ENCODE assay signal across 22 cellular contexts in the genomic region with DNA sequence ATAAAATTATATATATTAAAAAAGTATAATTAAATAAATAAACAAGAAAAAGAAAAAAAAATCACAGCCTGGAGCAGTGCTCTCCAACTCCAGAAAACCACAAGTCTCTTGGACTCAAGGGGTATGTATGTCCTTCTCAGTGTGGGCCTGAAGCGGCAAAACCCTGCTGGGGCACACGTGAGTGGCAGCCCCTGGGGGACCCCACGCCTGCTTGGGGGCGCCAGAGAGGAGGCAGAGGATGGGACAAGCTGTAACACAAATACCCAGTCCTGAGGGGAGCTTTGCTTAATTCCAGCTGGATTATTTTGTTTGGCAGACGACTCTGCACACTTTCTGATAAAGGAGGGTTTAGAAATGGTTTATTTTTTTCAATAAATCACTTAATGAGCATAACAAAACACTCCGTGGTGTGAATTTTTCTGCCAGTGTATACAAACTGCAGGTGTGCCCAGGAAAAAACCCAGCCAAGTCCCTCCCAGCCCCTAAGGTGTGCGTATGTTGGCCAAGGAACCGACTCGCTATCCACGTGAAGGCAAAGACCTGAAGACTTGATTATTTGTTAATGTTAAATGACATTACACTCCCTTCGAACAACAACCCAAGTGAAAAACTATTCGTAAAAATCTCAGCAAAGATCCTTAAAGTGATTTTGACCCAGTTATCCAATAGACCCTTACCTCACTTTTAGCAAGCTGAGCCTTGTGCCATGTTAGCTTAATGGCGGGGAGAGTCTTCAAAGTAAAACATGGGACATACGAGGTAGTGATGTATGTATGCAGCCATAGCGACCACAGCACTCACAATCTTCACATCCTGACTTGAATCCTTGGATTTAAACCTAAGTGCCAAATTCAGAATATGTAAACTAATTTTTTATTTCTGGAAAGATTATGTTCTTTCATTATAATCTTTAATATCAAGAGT. TPM values are rescaled to one million over a fixed set of nuclear protein-coding genes. Genes with fewer than 3 reads are reported as not detected.
DNase-seq lines count a peak whose midpoint lies in the region; ATAC-seq, FAIRE-seq and TF ChIP-seq lines count a peak whose summit lies in the region.
"Had no signal": no experiment of that assay in that cellular context is flagged by ENCODE, and none has a peak within 500 bp of the region (broad histone marks: within the 10 kb centered on the region; RNA-seq: fewer than 3 reads in every experiment).

No MANE protein-coding gene starts in this region.

- dilution Hi-C loops in keratinocyte (cut with MboI; ENCODE audit: extremely low pct_ligation_motif_present, low sequenced_read_pairs), result no loop called here

- H3K9me2 ChIP-seq in GM23338 (ENCODE audit: insufficient read depth), result no peaks in the 10 kb centered on the region

- TF ChIP-seq CTCF in GM23338 (conservative IDR thresholded peaks at IDR 0.05; ENCODE audit: low read depth in 2 of 2), result peak; percentile 44 to 67
- TF ChIP-seq CTCF in WTC11 (IDR thresholded peaks at IDR 0.05), result no peak
- TF ChIP-seq CTCF in keratinocyte (optimal IDR thresholded peaks at IDR 0.05 in 1 of 3, IDR thresholded peaks at IDR 0.05 in 1 of 3, conservative IDR thresholded peaks at IDR 0.05 in 1 of 3; ENCODE audit: extremely low read depth in 1 of 3, insufficient read depth in 2 of 3, low read length in 3 of 3), result peak in 1 of 3 experiments; percentile 2

- H3K9me1 ChIP-seq in keratinocyte (ENCODE audit: control insufficient read depth, extremely low read depth, insufficient read depth, low read length), result no peaks in the 10 kb centered on the region

- H3K4me3 ChIP-seq in GM23338, result no peak overlapping the region
- no peak overlapping the region for H3K4me3 ChIP-seq in keratinocyte (ENCODE audit: control insufficient read depth in 2 of 3, extremely low read depth in 1 of 3, insufficient read depth in 2 of 3, low read depth in 1 of 3, low read length in 3 of 3)
- H3K4me3 ChIP-seq: BLaER1 had no signal

- FAIRE-seq in keratinocyte (lab: Jason Lieb, UNC), result no peak
- FAIRE-seq: GM12892, GM18507 had no signal

- H3K27me3 Mint-ChIP-seq in GM23338 (ENCODE audit: insufficient read depth, low read depth, poor library complexity) (peaks cover 1% of the 10 kb centered on the region), WTC11 (ENCODE audit: low read depth) (no peaks in the 10 kb centered on the region)
- H3K27me3 Mint-ChIP-seq: CD4-positive, alpha-beta memory T cell had no signal

- H3K9me3 Mint-ChIP-seq in GM23338, result peaks cover 9% of the 10 kb centered on the region; the same call in 1 of the 3 replicates
- H3K9me3 Mint-ChIP-seq in WTC11, result peaks cover 9% of the 10 kb centered on the region; the same call in 1 of the 2 replicates
- H3K9me3 Mint-ChIP-seq: HFFc6 had no signal

- H3K27ac ChIP-seq in GM23338 (ENCODE audit: low read depth) (no peak overlapping the region), keratinocyte (ENCODE audit: control insufficient read depth, insufficient read depth, low read length) (no peak overlapping the region)
- H3K27ac ChIP-seq: BLaER1, KMS-11 had no signal

- H3K79me2 ChIP-seq in GM23338 (replicated peaks; ENCODE audit: insufficient read depth) (no peaks in the 10 kb centered on the region), keratinocyte (ENCODE audit: control insufficient read depth, insufficient read depth, low read length) (no peaks in the 10 kb centered on the region)

- no peaks in the 10 kb centered on the region for H3K4me1 ChIP-seq in GM23338 (ENCODE audit: insufficient read depth)
- H3K4me1 ChIP-seq in keratinocyte (ENCODE audit: control insufficient read depth, extremely low read depth, insufficient read depth, low read length), result peaks cover 2% of the 10 kb centered on the region

- no peaks in the 10 kb centered on the region for H3K4me1 Mint-ChIP-seq in GM23338
- peaks cover 8% of the 10 kb centered on the region for H3K4me1 Mint-ChIP-seq in WTC11

- no peak overlapping the region for H3K9ac ChIP-seq in keratinocyte (ENCODE audit: control insufficient read depth, extremely low read depth, insufficient read depth, low read length)
- H3K9ac ChIP-seq: BLaER1, KMS-11 had no signal

- H3K36me3 ChIP-seq in GM23338 (ENCODE audit: insufficient read depth) (no peaks in the 10 kb centered on the region), keratinocyte (ENCODE audit: control insufficient read depth in 2 of 2, extremely low read depth in 1 of 2, insufficient read depth in 2 of 2, low read length in 2 of 2) (no peaks in the 10 kb centered on the region)

- H3F3A ChIP-seq in GM23338 (replicated peaks; ENCODE audit: low read depth), result no peaks in the 10 kb centered on the region

- H3K27ac Mint-ChIP-seq in GM23338 (no peak overlapping the region), WTC11 (no peak overlapping the region)
- H3K27ac Mint-ChIP-seq: CD4-positive, alpha-beta memory T cell; HFFc6 had no signal

- H3K27me3 ChIP-seq in GM23338 (ENCODE audit: insufficient read depth) (no peaks in the 10 kb centered on the region), keratinocyte (ENCODE audit: control insufficient read depth, extremely low read depth, insufficient read depth, low read length) (no peaks in the 10 kb centered on the region)
- H3K27me3 ChIP-seq: BLaER1 had no signal

- CTCF ChIA-PET in WTC11 (lab: Charles Lee), result interaction anchor here (0.6 to 1.0 kb wide), 6 partner anchors 10 to 117 kb away, joined by 3 to 5 read pairs (median 3); a partner anchor contains a TSS

- no peaks in the 10 kb centered on the region for H3K9me3 ChIP-seq in keratinocyte (ENCODE audit: control insufficient read depth, low read depth, low read length)

- peaks cover 4% of the 10 kb centered on the region; the same call in 1 of the 3 replicates for H3K36me3 Mint-ChIP-seq in GM23338 (ENCODE audit: low read depth)
- peaks cover 3% of the 10 kb centered on the region; the same call in 1 of the 2 replicates for H3K36me3 Mint-ChIP-seq in WTC11

- DNase-seq in D341Med (ENCODE audit: low spot score), result peak; percentile 43
- peak; percentile 41 for DNase-seq in GM23338 (ENCODE audit: low spot score)
- peak; percentile 48 for DNase-seq in WTC11 (ENCODE audit: low spot score)
- no peak for DNase-seq in keratinocyte (ENCODE audit: low read depth, low spot score)
- no peak for DNase-seq in 8988T
- DNase-seq: CD4-positive, alpha-beta memory T cell; DMS53; HFFc6; NCI-H1417 treated with DMSO at 0.1 percent for 48 hours; NCI-H2171 treated with DMSO at 0.1 percent for 48 hours; NCI-H446; NCI-H69; OCI-M1; RPMI8226; SHP77 treated with DMSO at 0.1 percent for 48 hours had no signal

- H3K4me2 ChIP-seq in GM23338, result no peak overlapping the region
- H3K4me2 ChIP-seq in keratinocyte (ENCODE audit: control insufficient read depth, extremely low read depth, insufficient read depth, low read depth, low read length), result no peak overlapping the region
- H3K4me2 ChIP-seq: BLaER1, KMS-11 had no signal

- POLR2A ChIA-PET in WTC11 (lab: Charles Lee), result no interaction called here

- peak; percentile 85 for ATAC-seq in GM23338
- ATAC-seq in WTC11, result peak; percentile 81
- no peak for ATAC-seq in HG03442 (IDR thresholded peaks at IDR 0.05; ENCODE audit: unreplicated experiment)
- no peak for ATAC-seq in esophagus mucosa
- ATAC-seq: SK-N-SH treated with all-trans-retinoic acid at 6 μM for 48 hours had no signal

- H3K4me3 Mint-ChIP-seq in GM23338, result no peak overlapping the region
- H3K4me3 Mint-ChIP-seq in WTC11, result no peak overlapping the region
- H3K4me3 Mint-ChIP-seq: CD4-positive, alpha-beta memory T cell; HFFc6 had no signal

- H2AFZ ChIP-seq in GM23338 (no peak overlapping the region), keratinocyte (ENCODE audit: control insufficient read depth, low read length) (peak overlapping the region; percentile 6)

- no peaks in the 10 kb centered on the region; the same call in 1 of the 2 replicates for H4K20me1 ChIP-seq in GM23338 (replicated peaks; ENCODE audit: insufficient read depth)
- H4K20me1 ChIP-seq in keratinocyte (ENCODE audit: control insufficient read depth, extremely low read depth, insufficient read depth, low read length), result no peaks in the 10 kb centered on the region

TF ChIP-seq in GM23338, 12 proteins besides CTCF, POLR2A, EP300 and RAD21 (continues in another document):
- TF ChIP-seq CREB1 (CRISPR knock-in tag; IDR thresholded peaks at IDR 0.05; ENCODE audit: low read depth), result no peak

TF ChIP-seq in WTC11, 78 proteins besides CTCF, POLR2A, EP300 and RAD21:
- TF ChIP-seq TEAD1 (CRISPR knock-in tag; IDR thresholded peaks at IDR 0.05), result no peak
- peak; percentile 84 for TF ChIP-seq HMGA2 (CRISPR knock-in tag; IDR thresholded peaks at IDR 0.05)
TF ChIP-seq in WTC11: peak in this region for 1.

RNA-seq across cellular contexts. Expression of a gene that starts 32.9 kb away (rescaled TPM):
- total RNA-seq in GM23338 (2014; rRNA removed; shearing (Covaris generic)), result 3.7 and 6.1 TPM in 2 replicates
- 5.0 TPM in 2 replicates for polyA plus RNA-seq in GM23338 (2016; fragmentation: Nextera tagmentation; extraction: Ambion mirVana)
- 16.9 to 19.6 TPM (median 18.6 TPM) in 3 replicates for total RNA-seq in WTC11 (2021)
- polyA plus RNA-seq in keratinocyte, result 12.6 to 13.8 TPM (median 12.9 TPM) in 3 replicates
- 13.3 TPM for polyA plus RNA-seq in keratinocyte (2011; ENCODE audit: low read depth)
- 15.0 and 17.8 TPM in 2 replicates for polyA plus RNA-seq in keratinocyte (2011; cell fraction: cytosol; rRNA removed)
- 13.0 and 14.4 TPM in 2 replicates for polyA plus RNA-seq in keratinocyte (2011; cell fraction: nucleus; rRNA removed)
- polyA plus RNA-seq in keratinocyte (2012; ENCODE audit: low replicate concordance), result 17.4 and 28.5 TPM in 2 replicates
- 16.8 to 45.6 TPM (median 19.3 TPM) in 3 replicates for polyA minus RNA-seq in keratinocyte
- 14.6 TPM for polyA minus RNA-seq in keratinocyte (2011; cell fraction: cytosol; rRNA and poly(A)+ RNA removed)
- 9.7 and 15.7 TPM in 2 replicates for polyA minus RNA-seq in keratinocyte (2011; cell fraction: nucleus; rRNA and poly(A)+ RNA removed)
- total RNA-seq in esophagus mucosa, result 25.5 TPM

Comparison
In these comparisons a context has a peak if more than half of its experiments do, and no peak if none do; other contexts are left out.
1. DNase-seq: peak in D341Med (single experiment), GM23338 (single experiment) and WTC11 (single experiment); none in keratinocyte (single experiment) and 8988T (single experiment).
2. ATAC-seq: peak in GM23338 (single experiment) and WTC11 (single experiment); none in HG03442 (single experiment) and esophagus mucosa (single experiment).